In the genomic region with DNA sequence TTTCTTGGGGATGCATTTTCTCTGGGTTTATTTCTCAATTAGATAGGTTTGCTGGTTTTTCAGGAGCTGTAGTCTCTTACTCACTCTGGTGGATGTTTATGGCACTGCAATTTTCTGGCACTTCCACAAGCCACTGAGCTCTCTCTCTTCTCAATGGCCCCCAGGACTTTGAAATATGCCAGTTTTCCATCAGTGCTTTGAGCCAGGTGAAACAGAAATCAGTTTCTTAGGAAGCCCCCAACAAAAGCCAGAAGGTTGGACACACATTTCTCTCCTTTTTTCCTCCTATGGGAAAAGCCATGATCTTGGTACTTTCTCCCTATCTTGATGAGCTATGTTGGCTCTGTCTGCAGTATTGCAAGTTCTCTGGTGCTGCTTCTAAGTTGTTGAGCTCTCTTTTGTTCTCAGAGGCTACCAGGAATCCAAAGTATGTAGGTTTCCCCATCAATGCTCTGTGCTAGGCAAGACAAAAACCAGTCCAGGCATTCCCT, we compare ENCODE assay signal across 8 cellular contexts.
DNase-seq lines count a peak whose midpoint lies in the region; ATAC-seq and TF ChIP-seq lines count a peak whose summit lies in the region.

No MANE protein-coding gene starts in this region.

- TF ChIP-seq POLR2A in erythroblast (IDR thresholded peaks at IDR 0.05; ENCODE audit: low read length): no peak
- TF ChIP-seq POLR2A in sigmoid colon (IDR thresholded peaks at IDR 0.05): no peak

- no peaks in the 10 kb centered on the region for H3K27me3 ChIP-seq in sigmoid colon

- no peak for TF ChIP-seq EP300 in sigmoid colon (IDR thresholded peaks at IDR 0.05)

- intact Hi-C loops in sigmoid colon (cut with DNase I): no loop called here

- ATAC-seq in activated T-cell treated with anti-CD3 and anti-CD28 coated beads, Interleukin-2, amount 50 U/mL, for 72 hours (replicated peaks in 1 of 2): peak in 1 of 2 donors; percentile 44
- ATAC-seq in HG03432 (IDR thresholded peaks at IDR 0.05; ENCODE audit: unreplicated experiment): peak; percentile 77
- no peak for ATAC-seq in stimulated activated memory B cell treated with anti-CD40 and anti-IgM and Interleukin-4, amounts not matched to agents 10 μg/mL and 1 μg/mL and 100 μg/mL, for 72 hours

- TF ChIP-seq CTCF in RWPE1 (conservative IDR thresholded peaks at IDR 0.05; ENCODE audit: low read depth): peak; percentile 64
- TF ChIP-seq CTCF in sigmoid colon (IDR thresholded peaks at IDR 0.05): peak; percentile 33 to 59 (median 46)

- peaks cover 12 to 15% of the 10 kb centered on the region in 2 donors for H3K36me3 Mint-ChIP-seq in activated T-cell treated with anti-CD3 and anti-CD28 coated beads, Interleukin-2, amount 50 U/mL, for 72 hours (ENCODE audit: insufficient read depth in 2 of 2)
- H3K36me3 Mint-ChIP-seq in activated T-cell treated with anti-CD3 and anti-CD28 coated beads, Interleukin-2, amount 50 U/mL, for 24 hours (ENCODE audit: low read depth): no peaks in the 10 kb centered on the region
- peaks cover 18% of the 10 kb centered on the region for H3K36me3 Mint-ChIP-seq in stimulated activated memory B cell treated with anti-CD40 and anti-IgM and Interleukin-4, amounts not matched to agents 10 μg/mL and 1 μg/mL and 100 μg/mL, for 72 hours

- CTCF ChIA-PET in RWPE1 (lab: Yijun Ruan, JAX): interaction anchor here (0.5 to 3.8 kb wide), 8 partner anchors 39 to 313 kb away, joined by 3 to 36 read pairs (median 5); no protein-coding TSS in a partner anchor

- H3K9me3 ChIP-seq in sigmoid colon: peaks cover 0 to 2% (median 0%) of the 10 kb centered on the region in 4 donors

- peaks cover 0 to 22% (median 14%) of the 10 kb centered on the region in 4 donors for H3K4me1 ChIP-seq in sigmoid colon

- H3K27ac ChIP-seq in RWPE1 (no peak overlapping the region), sigmoid colon (no peak overlapping the region)

- H3K4me3 Mint-ChIP-seq in activated T-cell treated with anti-CD3 and anti-CD28 coated beads, Interleukin-2, amount 50 U/mL, for 72 hours: no peak overlapping the region
- H3K4me3 Mint-ChIP-seq in activated T-cell treated with anti-CD3 and anti-CD28 coated beads, Interleukin-2, amount 50 U/mL, for 24 hours: no peak overlapping the region
- no peak overlapping the region for H3K4me3 Mint-ChIP-seq in stimulated activated memory B cell treated with anti-CD40 and anti-IgM and Interleukin-4, amounts not matched to agents 10 μg/mL and 1 μg/mL and 100 μg/mL, for 72 hours

- H3K27me3 Mint-ChIP-seq in activated T-cell treated with anti-CD3 and anti-CD28 coated beads, Interleukin-2, amount 50 U/mL, for 72 hours (ENCODE audit: low read depth): peaks cover 8% of the 10 kb centered on the region
- peaks cover 33% of the 10 kb centered on the region for H3K27me3 Mint-ChIP-seq in activated T-cell treated with anti-CD3 and anti-CD28 coated beads, Interleukin-2, amount 50 U/mL, for 24 hours
- peaks cover 29% of the 10 kb centered on the region for H3K27me3 Mint-ChIP-seq in stimulated activated memory B cell treated with anti-CD40 and anti-IgM and Interleukin-4, amounts not matched to agents 10 μg/mL and 1 μg/mL and 100 μg/mL, for 72 hours

- no peak overlapping the region for H3K27ac Mint-ChIP-seq in activated T-cell treated with anti-CD3 and anti-CD28 coated beads, Interleukin-2, amount 50 U/mL, for 72 hours
- H3K27ac Mint-ChIP-seq in activated T-cell treated with anti-CD3 and anti-CD28 coated beads, Interleukin-2, amount 50 U/mL, for 24 hours: no peak overlapping the region
- no peak overlapping the region for H3K27ac Mint-ChIP-seq in stimulated activated memory B cell treated with anti-CD40 and anti-IgM and Interleukin-4, amounts not matched to agents 10 μg/mL and 1 μg/mL and 100 μg/mL, for 72 hours

- H3K36me3 ChIP-seq in sigmoid colon: no peaks in the 10 kb centered on the region

- peaks cover 1 to 8% of the 10 kb centered on the region in 2 donors for H3K9me3 Mint-ChIP-seq in activated T-cell treated with anti-CD3 and anti-CD28 coated beads, Interleukin-2, amount 50 U/mL, for 72 hours
- peaks cover 25% of the 10 kb centered on the region for H3K9me3 Mint-ChIP-seq in activated T-cell treated with anti-CD3 and anti-CD28 coated beads, Interleukin-2, amount 50 U/mL, for 24 hours
- peaks cover 18% of the 10 kb centered on the region for H3K9me3 Mint-ChIP-seq in stimulated activated memory B cell treated with anti-CD40 and anti-IgM and Interleukin-4, amounts not matched to agents 10 μg/mL and 1 μg/mL and 100 μg/mL, for 72 hours

- peak; percentile 10 to 39 for DNase-seq in activated T-cell treated with anti-CD3 and anti-CD28 coated beads, Interleukin-2, amount 50 U/mL, for 72 hours
- no peak for DNase-seq in activated T-cell treated with anti-CD3 and anti-CD28 coated beads, Interleukin-2, amount 50 U/mL, for 24 hours
- DNase-seq in RWPE1 (ENCODE audit: low spot score): peak; percentile 29
- DNase-seq in erythroblast (lab: John Stamatoyannopoulos, UW): peak; percentile 10 to 24
- no peak for DNase-seq in sigmoid colon
- no peak for DNase-seq in activated CD8-positive, alpha-beta memory T cell treated with anti-CD3 and anti-CD28 coated beads, Interleukin-2, amount 50 U/mL, for 4 hours

- H3K4me3 ChIP-seq in sigmoid colon: no peak overlapping the region

- POLR2A ChIA-PET in RWPE1 (lab: Yijun Ruan, JAX; ENCODE audit: low non-redundant PET): no interaction called here

- no peaks in the 10 kb centered on the region for H3K4me1 Mint-ChIP-seq in activated T-cell treated with anti-CD3 and anti-CD28 coated beads, Interleukin-2, amount 50 U/mL, for 72 hours (ENCODE audit: low read depth)
- no peaks in the 10 kb centered on the region for H3K4me1 Mint-ChIP-seq in activated T-cell treated with anti-CD3 and anti-CD28 coated beads, Interleukin-2, amount 50 U/mL, for 24 hours (ENCODE audit: low read depth)
- no peaks in the 10 kb centered on the region for H3K4me1 Mint-ChIP-seq in stimulated activated memory B cell treated with anti-CD40 and anti-IgM and Interleukin-4, amounts not matched to agents 10 μg/mL and 1 μg/mL and 100 μg/mL, for 72 hours

Comparison
In these comparisons a context has a peak if more than half of its experiments do, and no peak if none do; other contexts are left out.
1. DNase-seq: peak in activated T-cell treated with anti-CD3 and anti-CD28 coated beads, Interleukin-2, amount 50 U/mL, for 72 hours (2 of 2), RWPE1 (single experiment) and erythroblast (2 of 2); none in activated T-cell treated with anti-CD3 and anti-CD28 coated beads, Interleukin-2, amount 50 U/mL, for 24 hours (single experiment), sigmoid colon (single experiment) and activated CD8-positive, alpha-beta memory T cell treated with anti-CD3 and anti-CD28 coated beads, Interleukin-2, amount 50 U/mL, for 4 hours (single experiment).